27 cellular contexts compared by ENCODE assay signal in the genomic region with DNA sequence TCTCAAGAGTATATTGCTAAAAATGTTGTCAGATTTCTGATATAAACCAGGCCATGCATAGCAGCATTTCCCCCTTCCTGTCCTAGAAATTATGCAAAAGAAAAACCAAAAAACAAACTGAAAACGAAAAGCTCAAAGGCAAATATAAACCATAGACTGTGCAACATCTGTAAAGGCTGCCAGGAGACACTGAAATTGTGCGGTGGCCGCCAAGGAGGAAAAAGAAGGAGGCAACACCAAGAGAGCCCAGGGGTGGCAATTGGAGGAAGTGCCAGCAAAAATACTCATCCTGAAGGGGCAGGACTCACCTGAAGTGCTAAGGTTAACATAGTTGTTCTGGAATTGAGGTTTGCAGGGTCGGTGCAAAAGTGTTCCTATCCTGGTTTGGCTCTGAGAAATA.
"Had no signal": no experiment of that assay in that cellular context is flagged by ENCODE, and none has a peak within 500 bp of the region (broad histone marks: within the 10 kb centered on the region; RNA-seq: fewer than 3 reads in every experiment).

No MANE protein-coding gene starts in this region.

- H3K4me3 Mint-ChIP-seq: mesothelial cell of epicardium; naive B cell; naive thymus-derived CD8-positive, alpha-beta T cell had no signal

- H3K36me3 ChIP-seq: esophagus squamous epithelium, gastrocnemius medialis, heart right ventricle, left lung, lower lobe of right lung had no signal

- H3K27ac Mint-ChIP-seq: mesothelial cell of epicardium; naive thymus-derived CD8-positive, alpha-beta T cell had no signal

- H3K4me3 ChIP-seq: coronary artery, dorsolateral prefrontal cortex, esophagus squamous epithelium, gastrocnemius medialis, heart right ventricle, left lung, lower lobe of right lung, mucosa of descending colon had no signal

- H3K27me3 ChIP-seq: dorsolateral prefrontal cortex, esophagus squamous epithelium, gastrocnemius medialis, left lung had no signal

- DNase-seq: dermis blood vessel endothelial cell; dorsolateral prefrontal cortex; effector CD4-positive, alpha-beta T cell; effector memory CD4-positive, alpha-beta T cell; erythroblast; esophagus squamous epithelium; foreskin fibroblast; foreskin melanocyte; gastrocnemius medialis; glutamatergic neuron; head of caudate nucleus; heart right ventricle; hippocampal formation; left cardiac atrium; left lung; left ventricle myocardium superior; lower lobe of right lung; mesenchymal stem cell; mucosa of descending colon; naive B cell; naive thymus-derived CD8-positive, alpha-beta T cell had no signal

- ATAC-seq: esophagus mucosa; gastrocnemius medialis; heart right ventricle; left cardiac atrium; left lung; left ventricle myocardium superior; lower lobe of right lung; mucosa of descending colon; naive thymus-derived CD8-positive, alpha-beta T cell had no signal

- H3K4me1 ChIP-seq: esophagus squamous epithelium, gastrocnemius medialis, heart right ventricle, left lung, lower lobe of right lung had no signal

- H3K27ac ChIP-seq: coronary artery, dorsolateral prefrontal cortex, epithelial cell of prostate, esophagus squamous epithelium, gastrocnemius medialis, heart right ventricle, left lung, lower lobe of right lung had no signal

- H3K9me3 Mint-ChIP-seq: mesothelial cell of epicardium had no signal

- H3K9me3 ChIP-seq: esophagus squamous epithelium, gastrocnemius medialis, heart right ventricle, left lung, lower lobe of right lung, mucosa of descending colon had no signal

- H3K36me3 Mint-ChIP-seq: mesothelial cell of epicardium; naive B cell; naive thymus-derived CD8-positive, alpha-beta T cell had no signal

- FAIRE-seq: islet of Langerhans, keratinocyte had no signal

- H3K4me1 Mint-ChIP-seq: mesothelial cell of epicardium; naive B cell; naive thymus-derived CD8-positive, alpha-beta T cell had no signal
